11 cellular contexts compared by ENCODE assay signal in genomic region chr18:77052656-77053309, GRCh38.
DNase-seq lines count a peak whose midpoint lies in the region; ATAC-seq lines count a peak whose summit lies in the region.
"Had no signal": no experiment of that assay in that cellular context is flagged by ENCODE, and none has a peak within 500 bp of the region (broad histone marks: within the 10 kb centered on the region; RNA-seq: fewer than 3 reads in every experiment).

No MANE protein-coding gene starts in this region.

- H3K4me3 Mint-ChIP-seq in stimulated activated memory B cell treated with anti-CD40 and anti-IgM and Interleukin-4, amounts not matched to agents 10 μg/mL and 1 μg/mL and 100 μg/mL, for 72 hours: peak overlapping the region; percentile 44

- H3K36me3 Mint-ChIP-seq in stimulated activated memory B cell treated with anti-CD40 and anti-IgM and Interleukin-4, amounts not matched to agents 10 μg/mL and 1 μg/mL and 100 μg/mL, for 72 hours: peaks cover 23% of the 10 kb centered on the region

- H3K27ac Mint-ChIP-seq in stimulated activated memory B cell treated with anti-CD40 and anti-IgM and Interleukin-4, amounts not matched to agents 10 μg/mL and 1 μg/mL and 100 μg/mL, for 72 hours: peak overlapping the region; percentile 96

- peak overlapping the region; percentile 92 for H3K27ac ChIP-seq in cingulate gyrus (ENCODE audit: low read depth, low read length)

- H3K27me3 ChIP-seq in MG63: no peaks in the 10 kb centered on the region

- H3K27me3 Mint-ChIP-seq in stimulated activated memory B cell treated with anti-CD40 and anti-IgM and Interleukin-4, amounts not matched to agents 10 μg/mL and 1 μg/mL and 100 μg/mL, for 72 hours: no peaks in the 10 kb centered on the region

- no peaks in the 10 kb centered on the region for H3K9me3 ChIP-seq in MG63
- H3K9me3 ChIP-seq: A549, thoracic aorta had no signal

- H3K9me3 Mint-ChIP-seq in stimulated activated memory B cell treated with anti-CD40 and anti-IgM and Interleukin-4, amounts not matched to agents 10 μg/mL and 1 μg/mL and 100 μg/mL, for 72 hours: no peaks in the 10 kb centered on the region

- peaks cover 64% of the 10 kb centered on the region for H3K4me1 Mint-ChIP-seq in stimulated activated memory B cell treated with anti-CD40 and anti-IgM and Interleukin-4, amounts not matched to agents 10 μg/mL and 1 μg/mL and 100 μg/mL, for 72 hours

- in situ Hi-C loops in KBM-7 (cut with MboI; ENCODE audit: low pct_unique_long_range_greater_than_20kb, low sequenced_read_pairs): no loop called here

- H3K36me3 ChIP-seq in MG63: no peaks in the 10 kb centered on the region
- H3K36me3 ChIP-seq: thoracic aorta had no signal

- ATAC-seq in stimulated activated memory B cell treated with anti-CD40 and anti-IgM and Interleukin-4, amounts not matched to agents 10 μg/mL and 1 μg/mL and 100 μg/mL, for 72 hours: peak; percentile 77
- ATAC-seq in HG03520 (IDR thresholded peaks at IDR 0.05; ENCODE audit: unreplicated experiment) (no peak), HG03439 (IDR thresholded peaks at IDR 0.05; ENCODE audit: unreplicated experiment) (no peak)
- ATAC-seq: A549 had no signal

- H3K4me3 ChIP-seq in MG63: no peak overlapping the region
- H3K4me3 ChIP-seq: A549, thoracic aorta had no signal

- DNase-seq in NCI-H82 (lab: John Stamatoyannopoulos, UW) (peak; percentile 18), NCI-H82 treated with DMSO at 0.1 percent for 48 hours (lab: John Stamatoyannopoulos, UW; ENCODE audit: unreplicated experiment) (no peak), KBM-7 (peak; percentile 66), MG63 (no peak)
- DNase-seq: cortex of kidney had no signal

Comparison
In these comparisons a context has a peak if more than half of its experiments do, and no peak if none do; other contexts are left out.
1. DNase-seq: peak in NCI-H82 (single experiment) and KBM-7 (single experiment); none in NCI-H82 treated with DMSO at 0.1 percent for 48 hours (single experiment) and MG63 (single experiment).